In the genomic region with DNA sequence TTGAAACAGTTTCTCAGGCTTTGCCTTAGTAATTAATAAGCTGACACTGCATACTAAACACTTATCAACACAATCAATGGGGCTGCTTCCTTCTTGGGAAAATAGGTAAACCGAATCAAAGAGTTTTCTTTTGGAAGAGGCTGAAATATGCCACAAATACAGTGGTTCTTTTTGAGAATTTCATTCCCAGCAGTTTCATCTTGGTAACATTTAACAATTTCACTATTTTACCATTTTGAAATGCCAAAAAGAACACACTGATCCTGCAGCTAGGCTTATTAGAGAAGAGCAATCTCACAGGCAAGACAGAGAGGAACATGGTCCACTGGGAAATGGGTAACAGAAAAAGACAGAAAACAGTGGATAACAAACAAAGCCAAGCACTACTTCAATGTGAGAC, we compare ENCODE assay signal across 22 cellular contexts. TPM values are rescaled to one million over a fixed set of nuclear protein-coding genes. Genes with fewer than 3 reads are reported as not detected.
"Had no signal": no experiment of that assay in that cellular context is flagged by ENCODE, and none has a peak within 500 bp of the region (broad histone marks: within the 10 kb centered on the region; RNA-seq: fewer than 3 reads in every experiment).

No MANE protein-coding gene starts in this region.

- H3K9me3 Mint-ChIP-seq: activated CD4-positive, alpha-beta memory T cell treated with anti-CD3 and anti-CD28 coated beads for 36 hours; activated T-helper 2 cell treated with anti-CD3 and anti-CD28 coated beads, Interferon-gamma antibody, Interleukin-2, Interleukin-4, amounts not matched to agents 10 μg/mL and 5 μg/mL and 100 μg/mL, durations not matched to agents 14 hours and 24 hours and 36 hours; naive thymus-derived CD8-positive, alpha-beta T cell; stimulated activated naive CD8-positive, alpha-beta T cell treated with anti-CD3 and anti-CD28 coated beads, Interleukin-15, Interleukin-2, amounts not matched to agents 100 ng/mL and 50 ng/mL, for 24 hours; T-helper 1 cell treated with Interleukin-12 subunit alpha and Interleukin-12 subunit beta and Interleukin-4 antibody, amounts not matched to agents 30 μg/mL and 1 μg/mL, for 36 hours had no signal

- H3K27ac Mint-ChIP-seq: activated CD4-positive, alpha-beta memory T cell treated with anti-CD3 and anti-CD28 coated beads for 36 hours; activated CD8-positive, alpha-beta memory T cell treated with anti-CD3 and anti-CD28 coated beads, Interleukin-2, amount 10 ng/mL, durations not matched to agents 7 days and 5 days; activated T-helper 2 cell treated with anti-CD3 and anti-CD28 coated beads, Interferon-gamma antibody, Interleukin-2, Interleukin-4, amounts not matched to agents 10 μg/mL and 5 μg/mL and 100 μg/mL, durations not matched to agents 14 hours and 24 hours and 36 hours; stimulated activated naive CD8-positive, alpha-beta T cell treated with anti-CD3 and anti-CD28 coated beads, Interleukin-15, Interleukin-2, amounts not matched to agents 100 ng/mL and 50 ng/mL, for 24 hours; T-helper 1 cell treated with Interleukin-12 subunit alpha and Interleukin-12 subunit beta and Interleukin-4 antibody, amounts not matched to agents 30 μg/mL and 1 μg/mL, for 36 hours had no signal

- H3K79me2 ChIP-seq: hepatocyte had no signal

- H3K4me3 Mint-ChIP-seq: activated CD4-positive, alpha-beta memory T cell treated with anti-CD3 and anti-CD28 coated beads for 36 hours; activated CD8-positive, alpha-beta memory T cell treated with anti-CD3 and anti-CD28 coated beads, Interleukin-2, amount 10 ng/mL, durations not matched to agents 7 days and 5 days; naive thymus-derived CD8-positive, alpha-beta T cell; stimulated activated naive CD8-positive, alpha-beta T cell treated with anti-CD3 and anti-CD28 coated beads, Interleukin-15, Interleukin-2, amounts not matched to agents 100 ng/mL and 50 ng/mL, for 24 hours; T-helper 1 cell treated with Interleukin-12 subunit alpha and Interleukin-12 subunit beta and Interleukin-4 antibody, amounts not matched to agents 30 μg/mL and 1 μg/mL, for 36 hours had no signal

- H3K4me3 ChIP-seq: adrenal gland, hepatocyte, skin epidermis, testis had no signal

- H3K27me3 ChIP-seq: testis had no signal

- H3K4me1 ChIP-seq: testis had no signal

- H3K27ac ChIP-seq: adrenal gland, hepatocyte, skin epidermis, testis, upper lobe of right lung, WERI-Rb-1 had no signal

- H3K36me3 Mint-ChIP-seq: activated CD4-positive, alpha-beta memory T cell treated with anti-CD3 and anti-CD28 coated beads for 36 hours had no signal

- H3K9me3 ChIP-seq: adrenal gland, testis, upper lobe of right lung had no signal

- ATAC-seq: activated CD8-positive, alpha-beta memory T cell treated with anti-CD3 and anti-CD28 coated beads, Interleukin-2, amount 10 ng/mL, durations not matched to agents 7 days and 5 days; left lobe of liver; naive thymus-derived CD8-positive, alpha-beta T cell; SK-N-SH treated with all-trans-retinoic acid at 6 μM for 48 hours; upper lobe of right lung had no signal

- H2AFZ ChIP-seq: hepatocyte had no signal

- DNase-seq: activated CD4-positive, alpha-beta memory T cell treated with anti-CD3 and anti-CD28 coated beads for 36 hours; activated CD8-positive, alpha-beta memory T cell treated with anti-CD3 and anti-CD28 coated beads, Interleukin-2, amount 10 ng/mL, durations not matched to agents 7 days and 5 days; activated naive CD4-positive, alpha-beta T cell treated with anti-CD3 and anti-CD28 coated beads, Interleukin-2, amount 50 U/mL, for 16 hours; activated T-cell treated with anti-CD3 and anti-CD28 coated beads, Interleukin-2, amount 50 U/mL, for 1 hour; adrenal gland; cortex of kidney; effector memory CD4-positive, alpha-beta T cell; islet precursor cell; naive thymus-derived CD8-positive, alpha-beta T cell; occipital lobe; stimulated activated CD4-positive, alpha-beta T cell treated with anti-CD3 and anti-CD28 coated beads, Interleukin-4, amount 100 ng/mL, for 4 hours; stimulated activated CD8-positive, alpha-beta memory T cell treated with anti-CD3 and anti-CD28 coated beads, Interleukin-4, amount 100 ng/mL, for 48 hours; testis; upper lobe of right lung; WERI-Rb-1 had no signal

- H3K36me3 ChIP-seq: adrenal gland, upper lobe of right lung, WERI-Rb-1 had no signal

- H3K4me2 ChIP-seq: hepatocyte had no signal

RNA-seq across cellular contexts. Expression of gene CNR1, which starts 2.6 kb away (rescaled TPM):
- total RNA-seq: activated CD4-positive, alpha-beta memory T cell treated with anti-CD3 and anti-CD28 coated beads for 36 hours; activated CD8-positive, alpha-beta memory T cell treated with anti-CD3 and anti-CD28 coated beads, Interleukin-2, amount 10 ng/mL, durations not matched to agents 7 days and 5 days; activated T-helper 2 cell treated with anti-CD3 and anti-CD28 coated beads, Interferon-gamma antibody, Interleukin-2, Interleukin-4, amounts not matched to agents 10 μg/mL and 5 μg/mL and 100 μg/mL, durations not matched to agents 14 hours and 24 hours and 36 hours had no signal
